ENCODE assay signal across 1 cellular context in genomic region chr19:7830823-7831222, GRCh38.
TF ChIP-seq lines count a peak whose summit lies in the region.

No MANE protein-coding gene starts in this region.

TF ChIP-seq in K562, 482 proteins besides CTCF, POLR2A, EP300 and RAD21:
- TF ChIP-seq TFE3 (CRISPR knock-in tag; IDR thresholded peaks at IDR 0.05): no peak
- TF ChIP-seq ZFX (CRISPR knock-in tag; IDR thresholded peaks at IDR 0.05): 0 out of 2 replicates have a peak, but pooled peaks have one; percentile 8
